9 cellular contexts compared by ENCODE assay signal in the genomic region with DNA sequence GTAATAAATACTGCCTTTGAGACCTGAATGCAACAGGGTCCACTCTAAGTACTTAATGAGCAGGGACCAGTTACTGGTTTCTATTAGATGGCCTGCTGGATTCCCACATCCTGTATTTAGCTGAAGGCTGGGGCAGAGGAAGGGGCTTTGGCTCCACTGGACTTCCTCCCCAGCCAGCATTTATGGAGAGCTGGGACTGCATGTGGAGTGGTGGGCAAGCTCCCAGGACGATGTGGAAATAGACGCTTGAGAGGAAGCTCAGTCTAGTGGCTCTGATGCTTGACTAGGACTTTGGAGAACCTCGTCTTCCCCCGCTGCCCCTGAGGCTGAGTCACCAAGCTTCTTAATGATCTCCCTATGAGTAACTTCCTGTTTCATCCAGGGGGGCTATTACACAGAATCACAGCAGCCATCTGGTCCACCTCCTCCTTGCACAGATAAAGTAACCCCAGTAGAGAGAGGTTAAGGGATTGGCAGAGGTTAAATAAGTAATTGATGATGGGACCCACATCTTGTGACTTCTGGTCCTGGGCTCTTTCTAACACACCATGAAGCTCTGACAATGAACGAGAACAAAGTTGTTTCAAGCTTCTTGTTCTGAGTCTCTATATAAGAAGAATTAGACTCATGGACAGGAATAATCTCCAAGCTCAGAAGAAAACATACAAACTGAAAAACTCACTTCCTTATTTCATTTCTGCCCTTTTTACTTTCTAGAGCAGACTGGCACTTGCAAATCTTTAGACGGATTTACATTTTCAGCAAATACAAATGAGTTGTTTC.
A peak's percentile ranks its signal among the peaks of the same experiment; 100 is the strongest.
DNase-seq lines count a peak whose midpoint lies in the region; ATAC-seq and TF ChIP-seq lines count a peak whose summit lies in the region.
"Had no signal": no experiment of that assay in that cellular context is flagged by ENCODE, and none has a peak within 500 bp of the region (broad histone marks: within the 10 kb centered on the region; RNA-seq: fewer than 3 reads in every experiment).

No MANE protein-coding gene starts in this region.

- intact Hi-C loops in body of pancreas (cut with DNase I), result loop anchor here (10.0 kb wide), 1 partner anchor 62 kb away; no protein-coding TSS in a partner anchor
- intact Hi-C loops in lower leg skin (cut with DNase I; ENCODE audit: low total_unique reads), result no loop called here
- intact Hi-C loops in testis (cut with DNase I; ENCODE audit: low total_unique reads), result no loop called here

- H3K9me3 ChIP-seq in body of pancreas, result no peaks in the 10 kb centered on the region
- no peaks in the 10 kb centered on the region for H3K9me3 ChIP-seq in testis

- ATAC-seq in GM18505 (IDR thresholded peaks at IDR 0.05; ENCODE audit: unreplicated experiment), result peak; percentile 73
- peak; percentile 74 for ATAC-seq in HG02763 (IDR thresholded peaks at IDR 0.05; ENCODE audit: unreplicated experiment)
- peak; percentile 31 for ATAC-seq in body of pancreas

- DNase-seq in AG09319 (ENCODE audit: extremely low read depth, low read depth) (peak; percentile 86), NCI-H446 treated with DMSO at 0.1 percent for 48 hours (lab: John Stamatoyannopoulos, UW) (peak; percentile 56), body of pancreas (peak; percentile 43 to 83 (median 53)), lower leg skin (ENCODE audit: low spot score in 2 of 2) (peak; percentile 62 to 93), testis (peak; percentile 38), cortex of kidney (lab: John Stamatoyannopoulos, UW) (no peak)

- H3K4me3 ChIP-seq in body of pancreas, result no peak overlapping the region
- H3K4me3 ChIP-seq in lower leg skin (ENCODE audit: low read depth, poor library complexity, severe bottlenecking), result no peak overlapping the region
- H3K4me3 ChIP-seq in testis, result no peak overlapping the region

- 58 to 67% methylated on average over 6 of the region's 6 CpGs for WGBS in body of pancreas, 2 donors
- WGBS in lower leg skin, 2 donors, result 53 to 65% methylated on average over 6 of the region's 6 CpGs
- 75 to 76% methylated on average over 6 of the region's 6 CpGs for WGBS in testis, 2 donors

- H3K27ac ChIP-seq in body of pancreas, result peak overlapping the region in 2 of 4 donors; percentile 3 to 73
- H3K27ac ChIP-seq in testis, result no peak overlapping the region
- H3K27ac ChIP-seq: parathyroid adenoma had no signal

- no peaks in the 10 kb centered on the region for H3K36me3 ChIP-seq in body of pancreas (replicated peaks in 1 of 2; ENCODE audit: insufficient read depth in 1 of 2, low read depth in 2 of 2)
- no peaks in the 10 kb centered on the region for H3K36me3 ChIP-seq in testis (ENCODE audit: low read depth, missing control alignments)

- H3K27me3 ChIP-seq in body of pancreas (no peaks in the 10 kb centered on the region), testis (no peaks in the 10 kb centered on the region)

- TF ChIP-seq POLR2A in GM18505 (IDR thresholded peaks at IDR 0.05; ENCODE audit: borderline replicate concordance, extremely low read depth, insufficient read depth, insufficient read length), result peak; percentile 66
- no peak for TF ChIP-seq POLR2A in body of pancreas (IDR thresholded peaks at IDR 0.05)
- TF ChIP-seq POLR2A in lower leg skin (IDR thresholded peaks at IDR 0.05), result no peak
- TF ChIP-seq POLR2A in testis (IDR thresholded peaks at IDR 0.05), result no peak

- no peak for TF ChIP-seq CTCF in AG09319 (IDR thresholded peaks at IDR 0.05; ENCODE audit: low read depth, low read length)
- TF ChIP-seq CTCF in body of pancreas (IDR thresholded peaks at IDR 0.05), result no peak
- no peak for TF ChIP-seq CTCF in lower leg skin (IDR thresholded peaks at IDR 0.05)
- TF ChIP-seq CTCF in testis (IDR thresholded peaks at IDR 0.05), result no peak

- peaks cover 32% of the 10 kb centered on the region for H3K4me1 ChIP-seq in body of pancreas
- peaks cover 5% of the 10 kb centered on the region for H3K4me1 ChIP-seq in testis
- H3K4me1 ChIP-seq: parathyroid adenoma had no signal
